In the genomic region with DNA sequence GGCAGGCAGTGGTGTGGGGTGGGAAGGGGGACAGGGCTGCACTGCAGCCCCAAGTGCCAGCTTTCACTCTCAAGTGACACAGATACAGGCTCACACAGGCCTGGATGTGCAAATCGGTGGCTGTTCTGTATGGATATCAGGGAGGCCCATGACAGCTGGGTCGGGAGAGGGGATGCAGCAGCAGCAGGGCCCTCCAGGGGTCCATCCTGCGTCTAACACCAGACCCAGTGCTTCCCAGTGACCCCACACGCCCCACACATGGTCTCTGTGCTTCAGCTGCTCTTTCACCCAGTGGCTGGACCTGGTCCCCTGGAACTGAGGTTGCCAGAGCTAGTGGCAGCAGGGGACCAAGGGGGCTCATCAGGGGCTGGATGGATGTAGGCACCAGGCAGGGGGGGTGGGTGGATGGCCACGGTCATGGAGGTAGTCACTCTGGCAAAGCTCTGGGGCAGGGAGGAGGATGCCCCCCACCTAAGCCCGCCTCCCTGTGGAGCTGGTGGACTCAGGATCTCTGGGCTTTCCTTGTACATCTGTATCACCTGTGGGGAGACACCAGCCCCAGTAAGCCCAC, we compare ENCODE assay signal across 11 cellular contexts. TPM values are rescaled to one million over a fixed set of nuclear protein-coding genes. Genes with fewer than 3 reads are reported as not detected.
"Had no signal": no experiment of that assay in that cellular context is flagged by ENCODE, and none has a peak within 500 bp of the region (broad histone marks: within the 10 kb centered on the region; RNA-seq: fewer than 3 reads in every experiment).

No MANE protein-coding gene starts in this region.

- DNase-seq: activated CD4-positive, alpha-beta T cell treated with anti-CD3 and anti-CD28 coated beads, Interleukin-2, amount 10 ng/mL, durations not matched to agents 7 days and 5 days; activated CD8-positive, alpha-beta memory T cell treated with anti-CD3 and anti-CD28 coated beads, Interleukin-2, amount 50 U/mL, for 48 hours; activated naive CD4-positive, alpha-beta T cell; activated T-cell treated with anti-CD3 and anti-CD28 coated beads, Interleukin-2, amount 50 U/mL, for 72 hours; hypothalamus; stimulated activated CD4-positive, alpha-beta T cell treated with anti-CD3 and anti-CD28 coated beads, Interleukin-1b, Interleukin-23, amount 100 ng/mL, for 48 hours had no signal

- H3K9me3 Mint-ChIP-seq: activated CD4-positive, alpha-beta T cell treated with anti-CD3 and anti-CD28 coated beads, Interleukin-2, amount 10 ng/mL, durations not matched to agents 7 days and 5 days; activated T-cell treated with anti-CD3 and anti-CD28 coated beads, Interleukin-2, amount 50 U/mL, for 72 hours had no signal

- H3K27ac Mint-ChIP-seq: activated T-cell treated with anti-CD3 and anti-CD28 coated beads, Interleukin-2, amount 50 U/mL, for 72 hours; mesothelial cell of epicardium had no signal

- H3K9me3 ChIP-seq: esophagus muscularis mucosa, sigmoid colon had no signal

- ATAC-seq: activated T-cell treated with anti-CD3 and anti-CD28 coated beads, Interleukin-2, amount 50 U/mL, for 72 hours had no signal

- H3K27me3 ChIP-seq: esophagus muscularis mucosa, sigmoid colon had no signal

- H3K4me3 ChIP-seq: esophagus muscularis mucosa, sigmoid colon had no signal

RNA-seq across cellular contexts. Expression of a gene that starts 13.9 kb away (rescaled TPM):
- polyA plus RNA-seq: neural cell had no signal

RNA-seq across cellular contexts. Expression of a gene that starts 15.1 kb away (rescaled TPM):
- total RNA-seq: fibroblast of villous mesenchyme had no signal
- polyA plus RNA-seq: neural cell had no signal

RNA-seq across cellular contexts. Expression of a gene that starts 34.2 kb away (rescaled TPM):
- total RNA-seq: fibroblast of villous mesenchyme had no signal
- polyA plus RNA-seq: neural cell had no signal
